In the genomic region with DNA sequence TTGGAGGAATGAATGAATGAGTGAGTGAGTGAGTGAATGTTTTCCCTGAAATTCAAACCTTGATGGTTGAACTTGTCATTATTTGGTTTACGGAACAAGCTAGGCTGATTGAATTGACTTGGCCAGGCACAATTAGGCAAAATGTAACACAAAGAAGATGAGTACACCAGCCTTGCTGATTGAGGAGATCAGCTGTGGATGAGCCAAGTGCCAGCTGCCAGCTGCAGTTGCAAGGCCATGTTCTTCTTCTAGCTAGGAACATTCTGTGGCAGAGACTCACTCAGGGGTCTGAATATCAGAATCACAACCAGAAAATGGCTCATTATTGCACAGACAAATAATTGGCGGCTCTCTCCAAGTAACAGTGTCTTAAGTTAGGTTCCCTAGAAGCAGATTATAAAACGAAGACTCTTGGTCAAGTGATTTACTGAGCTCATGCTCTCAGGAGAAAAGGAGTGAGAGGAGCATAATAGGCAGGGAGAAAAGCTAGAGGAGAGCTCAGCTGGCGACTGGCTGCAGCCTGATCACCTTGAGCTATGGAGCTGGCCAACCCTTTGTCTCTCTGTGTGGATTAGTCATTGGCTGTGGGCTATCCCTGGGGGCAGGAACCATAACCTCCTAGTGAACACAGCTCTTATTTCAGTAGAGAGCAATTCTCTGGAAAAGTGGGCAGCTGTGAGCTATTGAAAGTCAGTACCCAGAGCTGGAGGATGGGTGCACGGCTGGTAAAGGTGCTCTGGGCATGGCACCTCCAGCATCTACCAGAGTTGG, we compare ENCODE assay signal across 22 cellular contexts.
A peak's percentile ranks its signal among the peaks of the same experiment; 100 is the strongest.
DNase-seq lines count a peak whose midpoint lies in the region; ATAC-seq and TF ChIP-seq lines count a peak whose summit lies in the region.
"Had no signal": no experiment of that assay in that cellular context is flagged by ENCODE, and none has a peak within 500 bp of the region (broad histone marks: within the 10 kb centered on the region; RNA-seq: fewer than 3 reads in every experiment).

No MANE protein-coding gene starts in this region.

- H3K36me3 Mint-ChIP-seq in brain, result no peaks in the 10 kb centered on the region
- H3K36me3 Mint-ChIP-seq in stimulated activated memory B cell treated with anti-CD40 and anti-IgM and Interleukin-4, amounts not matched to agents 10 μg/mL and 1 μg/mL and 100 μg/mL, for 72 hours, result no peaks in the 10 kb centered on the region
- H3K36me3 Mint-ChIP-seq: CD8-positive, alpha-beta T cell had no signal

- H3K4me3 ChIP-seq in BLaER1 treated with 17β-estradiol and CSF1 and Interleukin-3, amounts not matched to agents 10 nM and 100 nM, result no peak overlapping the region
- H3K4me3 ChIP-seq: cardiac muscle cell, esophagus muscularis mucosa, heart right ventricle had no signal

- H3K27me3 ChIP-seq in BLaER1 treated with 17β-estradiol and CSF1 and Interleukin-3, amounts not matched to agents 10 nM and 100 nM, result no peaks in the 10 kb centered on the region
- no peaks in the 10 kb centered on the region for H3K27me3 ChIP-seq in layer of hippocampus (ENCODE audit: control insufficient read depth, insufficient read depth, low read length)
- H3K27me3 ChIP-seq: cardiac muscle cell, esophagus muscularis mucosa, heart right ventricle had no signal

- H3K27ac Mint-ChIP-seq in brain, result peak overlapping the region in 4 of 5 experiments; percentile 48 to 87 (median 76)
- H3K27ac Mint-ChIP-seq in stimulated activated memory B cell treated with anti-CD40 and anti-IgM and Interleukin-4, amounts not matched to agents 10 μg/mL and 1 μg/mL and 100 μg/mL, for 72 hours, result no peak overlapping the region
- H3K27ac Mint-ChIP-seq: activated CD4-positive, alpha-beta memory T cell treated with anti-CD3 and anti-CD28 coated beads, Interleukin-2, amount 10 ng/mL, durations not matched to agents 7 days and 5 days; activated naive CD8-positive, alpha-beta T cell; activated T-cell treated with anti-CD3 and anti-CD28 coated beads, Interleukin-2, amount 50 U/mL, for 72 hours; CD8-positive, alpha-beta T cell; HFFc6 had no signal

- peaks cover 3% of the 10 kb centered on the region for H3K27me3 Mint-ChIP-seq in brain
- H3K27me3 Mint-ChIP-seq in stimulated activated memory B cell treated with anti-CD40 and anti-IgM and Interleukin-4, amounts not matched to agents 10 μg/mL and 1 μg/mL and 100 μg/mL, for 72 hours, result peaks cover 10% of the 10 kb centered on the region
- H3K27me3 Mint-ChIP-seq: activated naive CD8-positive, alpha-beta T cell had no signal

- H4K20me1 ChIP-seq in BLaER1 treated with 17β-estradiol and CSF1 and Interleukin-3, amounts not matched to agents 10 nM and 100 nM, result no peaks in the 10 kb centered on the region

- ATAC-seq in stimulated activated memory B cell treated with anti-CD40 and anti-IgM and Interleukin-4, amounts not matched to agents 10 μg/mL and 1 μg/mL and 100 μg/mL, for 72 hours, result no peak
- ATAC-seq: activated T-cell treated with anti-CD3 and anti-CD28 coated beads, Interleukin-2, amount 50 U/mL, for 72 hours; CD8-positive, alpha-beta T cell; heart right ventricle; sciatic nerve had no signal

- no peak overlapping the region for H3K9ac ChIP-seq in BLaER1 treated with 17β-estradiol and CSF1 and Interleukin-3, amounts not matched to agents 10 nM and 100 nM

- H3K4me2 ChIP-seq in BLaER1 treated with 17β-estradiol and CSF1 and Interleukin-3, amounts not matched to agents 10 nM and 100 nM, result peak overlapping the region in 8 of 11 experiments; percentile 54 to 83 (median 72); a peak in 12 of 22 replicates

- DNase-seq in NCI-H146 treated with DMSO at 0.1 percent for 48 hours (lab: John Stamatoyannopoulos, UW; ENCODE audit: unreplicated experiment) (peak; percentile 55), NCI-H1048 (lab: John Stamatoyannopoulos, UW) (no peak), 8988T (no peak), middle frontal gyrus (ENCODE audit: extremely low spot score, low spot score) (no peak)
- DNase-seq: activated CD4-positive, alpha-beta memory T cell treated with anti-CD3 and anti-CD28 coated beads, Interleukin-2, amount 10 ng/mL, durations not matched to agents 7 days and 5 days; activated T-cell treated with anti-CD3 and anti-CD28 coated beads, Interleukin-2, amount 50 U/mL, for 72 hours; CD8-positive, alpha-beta T cell; heart right ventricle; HFFc6; MM.1S; NCI-H2081; NK-92 treated with Interleukin-12 subunit alpha and Interleukin-12 subunit beta, amount 100 ng/mL, for 24 hours; stimulated activated CD4-positive, alpha-beta T cell treated with anti-CD3 and anti-CD28 coated beads, Interleukin-1b, Interleukin-23, amount 100 ng/mL, for 48 hours; WERI-Rb-1 had no signal

- peaks cover 0 to 5% (median 0%) of the 10 kb centered on the region in 11 experiments; a peak in 2 of 22 replicates for H3K9me3 ChIP-seq in BLaER1 treated with 17β-estradiol and CSF1 and Interleukin-3, amounts not matched to agents 10 nM and 100 nM (replicated peaks in 1 of 11)
- H3K9me3 ChIP-seq: esophagus muscularis mucosa, heart right ventricle had no signal

- H3K4me1 Mint-ChIP-seq in brain, result peaks cover 51% of the 10 kb centered on the region
- peaks cover 9% of the 10 kb centered on the region for H3K4me1 Mint-ChIP-seq in stimulated activated memory B cell treated with anti-CD40 and anti-IgM and Interleukin-4, amounts not matched to agents 10 μg/mL and 1 μg/mL and 100 μg/mL, for 72 hours

- no peak for TF ChIP-seq CTCF in brain (conservative IDR thresholded peaks at IDR 0.05)

- peaks cover 40 to 60% (median 58%) of the 10 kb centered on the region in 10 experiments for H3K4me1 ChIP-seq in BLaER1 treated with 17β-estradiol and CSF1 and Interleukin-3, amounts not matched to agents 10 nM and 100 nM

- H3K4me3 Mint-ChIP-seq in brain, result no peak overlapping the region
- no peak overlapping the region for H3K4me3 Mint-ChIP-seq in stimulated activated memory B cell treated with anti-CD40 and anti-IgM and Interleukin-4, amounts not matched to agents 10 μg/mL and 1 μg/mL and 100 μg/mL, for 72 hours
- H3K4me3 Mint-ChIP-seq: activated CD4-positive, alpha-beta memory T cell treated with anti-CD3 and anti-CD28 coated beads, Interleukin-2, amount 10 ng/mL, durations not matched to agents 7 days and 5 days; activated naive CD8-positive, alpha-beta T cell; activated T-cell treated with anti-CD3 and anti-CD28 coated beads, Interleukin-2, amount 50 U/mL, for 72 hours; CD8-positive, alpha-beta T cell; HFFc6 had no signal

- H3K36me3 ChIP-seq in BLaER1 treated with 17β-estradiol and CSF1 and Interleukin-3, amounts not matched to agents 10 nM and 100 nM, result no peaks in the 10 kb centered on the region
- H3K36me3 ChIP-seq: cardiac muscle cell, esophagus muscularis mucosa, heart right ventricle, WERI-Rb-1 had no signal

- H3K27ac ChIP-seq in BLaER1 treated with 17β-estradiol and CSF1 and Interleukin-3, amounts not matched to agents 10 nM and 100 nM, result no peak overlapping the region; a peak in 1 of 22 replicates
- peak overlapping the region; percentile 65 for H3K27ac ChIP-seq in layer of hippocampus (ENCODE audit: low read depth, low read length)
- H3K27ac ChIP-seq: cardiac muscle cell, esophagus muscularis mucosa, heart right ventricle, WERI-Rb-1 had no signal

- H3K9me3 Mint-ChIP-seq in brain, result peaks cover 0 to 4% (median 0%) of the 10 kb centered on the region in 5 experiments
- peaks cover 4% of the 10 kb centered on the region for H3K9me3 Mint-ChIP-seq in stimulated activated memory B cell treated with anti-CD40 and anti-IgM and Interleukin-4, amounts not matched to agents 10 μg/mL and 1 μg/mL and 100 μg/mL, for 72 hours
- H3K9me3 Mint-ChIP-seq: activated CD4-positive, alpha-beta memory T cell treated with anti-CD3 and anti-CD28 coated beads, Interleukin-2, amount 10 ng/mL, durations not matched to agents 7 days and 5 days; activated T-cell treated with anti-CD3 and anti-CD28 coated beads, Interleukin-2, amount 50 U/mL, for 72 hours; CD8-positive, alpha-beta T cell; HFFc6 had no signal
